Comparison of ENCODE assay signal across 13 cellular contexts in the genomic region with DNA sequence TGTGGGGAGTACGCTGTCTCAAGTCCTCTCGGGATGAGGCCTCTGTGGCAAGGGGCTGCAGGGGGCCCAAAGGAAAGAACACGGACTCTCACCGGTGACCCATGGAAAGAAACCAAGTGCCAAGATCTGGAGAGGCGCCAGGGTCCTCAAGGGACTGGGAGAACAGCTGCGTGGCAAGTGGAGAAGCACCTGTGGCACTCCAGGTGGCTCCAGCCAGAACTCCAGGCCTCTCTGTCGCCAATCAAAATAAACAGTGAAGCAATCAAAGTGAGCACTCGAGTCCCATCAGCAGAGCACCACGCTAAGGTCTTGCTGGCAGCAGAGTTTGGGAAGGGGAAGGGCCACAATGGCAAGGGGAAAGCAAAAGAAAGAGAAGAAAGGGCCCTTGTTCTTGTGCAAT. TPM values are rescaled to one million over a fixed set of nuclear protein-coding genes. Genes with fewer than 3 reads are reported as not detected.
A peak's percentile ranks its signal among the peaks of the same experiment; 100 is the strongest.
DNase-seq lines count a peak whose midpoint lies in the region; ATAC-seq lines count a peak whose summit lies in the region.
"Had no signal": no experiment of that assay in that cellular context is flagged by ENCODE, and none has a peak within 500 bp of the region (broad histone marks: within the 10 kb centered on the region; RNA-seq: fewer than 3 reads in every experiment).

No MANE protein-coding gene starts in this region.

- DNase-seq in DMS153 treated with DMSO at 0.1 percent for 48 hours (lab: John Stamatoyannopoulos, UW; ENCODE audit: unreplicated experiment): peak; percentile 90
- peak; percentile 82 for DNase-seq in NCI-H128 (lab: John Stamatoyannopoulos, UW; ENCODE audit: unreplicated experiment)
- peak; percentile 92 for DNase-seq in NCI-H345 (lab: John Stamatoyannopoulos, UW)
- DNase-seq in left colon: no peak
- no peak for DNase-seq in NOMO-1 (lab: John Stamatoyannopoulos, UW; ENCODE audit: unreplicated experiment in 2 of 2)
- DNase-seq in T-cell: no peak
- DNase-seq: activated CD4-positive, alpha-beta T cell treated with anti-CD3 and anti-CD28 coated beads for 48 hours; effector memory CD8-positive, alpha-beta T cell; NCI-H1048 had no signal

- peaks cover 38% of the 10 kb centered on the region for H3K36me3 Mint-ChIP-seq in T-cell

- POLR2A ChIA-PET in T-cell (lab: Charles Lee): no interaction called here

- H3K27ac Mint-ChIP-seq in T-cell: peak overlapping the region in 1 of 2 donors; percentile 10
- H3K27ac Mint-ChIP-seq: progenitor cell of endocrine pancreas had no signal

- no peaks in the 10 kb centered on the region for H3K27me3 Mint-ChIP-seq in T-cell
- H3K27me3 Mint-ChIP-seq: effector memory CD8-positive, alpha-beta T cell had no signal

- no peak overlapping the region for H3K4me3 Mint-ChIP-seq in T-cell
- H3K4me3 Mint-ChIP-seq: effector memory CD8-positive, alpha-beta T cell had no signal

- H3K9me3 Mint-ChIP-seq in T-cell: no peaks in the 10 kb centered on the region
- H3K9me3 Mint-ChIP-seq: effector memory CD8-positive, alpha-beta T cell had no signal

- CTCF ChIA-PET in T-cell (lab: Charles Lee): no interaction called here

- intact Hi-C loops in left colon (cut with DNase I, micrococcal nuclease): no loop called here

- ATAC-seq in left colon (peak; percentile 51), GM18873 (IDR thresholded peaks at IDR 0.05; ENCODE audit: low FRiP score, unreplicated experiment) (no peak), GM18907 (IDR thresholded peaks at IDR 0.05; ENCODE audit: unreplicated experiment) (no peak), T-cell (replicated peaks in 1 of 4) (no peak)
- ATAC-seq: effector memory CD8-positive, alpha-beta T cell; K562 had no signal

- H3K4me1 Mint-ChIP-seq in T-cell: peaks cover 73 to 92% (median 75%) of the 10 kb centered on the region in 3 donors

RNA-seq across cellular contexts. Expression of a gene that starts 54.7 kb away (rescaled TPM):
- total RNA-seq in left colon (10 to 100 TPM; 16.6 to 19.3 TPM), T-cell (100 to 1,000 TPM; 113 to 201 (median 123) TPM)

Comparison
In these comparisons a context has a peak if more than half of its experiments do, and no peak if none do; other contexts are left out.
1. DNase-seq: peak in DMS153 treated with DMSO at 0.1 percent for 48 hours (single experiment), NCI-H128 (single experiment) and NCI-H345 (single experiment); none in left colon (0 of 2), NOMO-1 (0 of 2) and T-cell (0 of 34).
2. RNA of a gene that starts 54.7 kb away (total RNA-seq): 113 to 201 TPM in T-cell; 16.6 to 19.3 TPM in left colon; every median in the first group is over 4 times any median in the second.